9 cellular contexts compared by ENCODE assay signal in genomic region chr17:73308017-73308823, GRCh38. TPM values are rescaled to one million over a fixed set of nuclear protein-coding genes. Genes with fewer than 3 reads are reported as not detected.
A peak's percentile ranks its signal among the peaks of the same experiment; 100 is the strongest.
DNase-seq lines count a peak whose midpoint lies in the region; ATAC-seq and TF ChIP-seq lines count a peak whose summit lies in the region.
"Had no signal": no experiment of that assay in that cellular context is flagged by ENCODE, and none has a peak within 500 bp of the region (broad histone marks: within the 10 kb centered on the region; RNA-seq: fewer than 3 reads in every experiment).

No MANE protein-coding gene starts in this region.

- POLR2A ChIA-PET in A673 (lab: Charles Lee; ENCODE audit: low non-redundant PET): interaction anchor here (0.6 kb wide), 1 partner anchor 22 kb away, joined by 23 read pairs; no protein-coding TSS in a partner anchor

- no peak for TF ChIP-seq CTCF in A673 (conservative IDR thresholded peaks at IDR 0.05; ENCODE audit: low read depth, low read length)

- intact Hi-C loops in A673 (cut with micrococcal nuclease; ENCODE audit: unreplicated experiment): no loop called here

- H3K9me3 ChIP-seq in A673 (ENCODE audit: low read depth, low read length, poor library complexity, severe bottlenecking): no peaks in the 10 kb centered on the region

- H3K27me3 ChIP-seq in A673 (replicated peaks; ENCODE audit: insufficient read depth, low read depth, low read length, poor library complexity): no peaks in the 10 kb centered on the region

- CTCF ChIA-PET in A673 (lab: Charles Lee): no interaction called here

- no peak overlapping the region for H3K4me3 ChIP-seq in A673 (ENCODE audit: low read depth, low read length, poor library complexity, severe bottlenecking)

- no TSS peak for BruUV-seq in A673 (replicated peaks; lab: Mats Ljungman, UMichigan)

- ATAC-seq in HG03280 (IDR thresholded peaks at IDR 0.05; ENCODE audit: unreplicated experiment): no peak

- DNase-seq in A673 (ENCODE audit: low spot score) (peak; percentile 56), NCI-H226 (peak; percentile 92), ecto neural progenitor cell (ENCODE audit: low spot score) (peak; percentile 52), mucosa of gallbladder (ENCODE audit: low spot score) (peak; percentile 93), NCI-H524 treated with DMSO at 0.1 percent for 48 hours (lab: John Stamatoyannopoulos, UW) (no peak), T-helper 1 cell (no peak)
- DNase-seq in stimulated activated CD4-positive, alpha-beta T cell treated with anti-CD3 and anti-CD28 coated beads, Interleukin-4, amount 100 ng/mL, for 4 hours: no peak
- DNase-seq: CD4-positive, CD25-positive, alpha-beta regulatory T cell had no signal

- H3K27ac ChIP-seq in A673 (ENCODE audit: low read depth, low read length, poor library complexity, severe bottlenecking): peak overlapping the region; percentile 32

- H3K36me3 ChIP-seq in A673 (ENCODE audit: insufficient read depth, low read length, poor library complexity, severe bottlenecking): no peaks in the 10 kb centered on the region

- peaks cover 61% of the 10 kb centered on the region for H3K4me1 ChIP-seq in A673 (ENCODE audit: insufficient read depth, low read length, poor library complexity, severe bottlenecking)

RNA-seq across cellular contexts. Expression of gene CDC42EP4, which starts 3.6 kb away (rescaled TPM):
- total RNA-seq in A673 (2021): 37.5 and 40.2 TPM in 2 replicates
- 77.6 TPM for total RNA-seq in mucosa of gallbladder

RNA-seq across cellular contexts. Expression of gene CPSF4L, which starts 46.5 kb away (rescaled TPM):
- 0.24 TPM in 1 of 2 replicates, not detected in the other for total RNA-seq in A673 (2021)
- not detected for total RNA-seq in mucosa of gallbladder
- total RNA-seq: CD4-positive, CD25-positive, alpha-beta regulatory T cell had no signal

Comparison
In these comparisons a context has a peak if more than half of its experiments do, and no peak if none do; other contexts are left out.
1. DNase-seq: peak in A673 (single experiment), NCI-H226 (single experiment), ecto neural progenitor cell (single experiment) and mucosa of gallbladder (single experiment); none in NCI-H524 treated with DMSO at 0.1 percent for 48 hours (single experiment), stimulated activated CD4-positive, alpha-beta T cell treated with anti-CD3 and anti-CD28 coated beads, Interleukin-4, amount 100 ng/mL, for 4 hours (0 of 2) and T-helper 1 cell (0 of 5).